In genomic region chr13:41313117-41313516, GRCh38 we compare ENCODE assay signal across 9 cellular contexts. TPM values are rescaled to one million over a fixed set of nuclear protein-coding genes. Genes with fewer than 3 reads are reported as not detected.
A peak's percentile ranks its signal among the peaks of the same experiment; 100 is the strongest.
DNase-seq lines count a peak whose midpoint lies in the region; ATAC-seq and TF ChIP-seq lines count a peak whose summit lies in the region.
"Had no signal": no experiment of that assay in that cellular context is flagged by ENCODE, and none has a peak within 500 bp of the region (broad histone marks: within the 10 kb centered on the region; RNA-seq: fewer than 3 reads in every experiment).

No MANE protein-coding gene starts in this region.

- H3K9me3 Mint-ChIP-seq in Calu3 (ENCODE audit: low read depth, unreplicated experiment), result no peaks in the 10 kb centered on the region
- H3K9me3 Mint-ChIP-seq in neural crest cell, result no peaks in the 10 kb centered on the region

- peaks cover 52% of the 10 kb centered on the region for H3K4me1 ChIP-seq in Karpas-422 (ENCODE audit: low read length)

- intact Hi-C loops in Calu3 (cut with micrococcal nuclease; ENCODE audit: unreplicated experiment) (loop anchor here (5.0 to 10.0 kb wide), 3 partner anchors 51 to 251 kb away; partner anchors contain the start of genes MTRF1 and WBP4), dorsolateral prefrontal cortex (cut with DNase I) (loop anchor here in 1 of 2 donors (5.0 kb wide), 3 partner anchors 51 to 251 kb away; partner anchors contain the start of genes KBTBD6, MTRF1 and WBP4)

- peak overlapping the region; percentile 81 for H3K4me2 ChIP-seq in Karpas-422 (ENCODE audit: low read depth, low read length, poor library complexity, severe bottlenecking)

- peaks cover 14% of the 10 kb centered on the region for H3K4me1 Mint-ChIP-seq in Calu3 (ENCODE audit: low read depth, unreplicated experiment)
- H3K4me1 Mint-ChIP-seq in neural crest cell, result peaks cover 37% of the 10 kb centered on the region

- H4K20me1 ChIP-seq in Karpas-422 (ENCODE audit: insufficient read depth, low read depth, low read length), result no peaks in the 10 kb centered on the region

- H3K27me3 ChIP-seq in Karpas-422 (ENCODE audit: low read length) (no peaks in the 10 kb centered on the region), dorsolateral prefrontal cortex (no peaks in the 10 kb centered on the region)

- H3K9me3 ChIP-seq in Karpas-422 (ENCODE audit: low read length), result no peaks in the 10 kb centered on the region

- peak overlapping the region; percentile 84 for H3K4me3 ChIP-seq in Karpas-422 (ENCODE audit: low read length)
- peak overlapping the region in 51 of 59 donors; percentile 6 to 100 (median 95) for H3K4me3 ChIP-seq in dorsolateral prefrontal cortex

- CTCF ChIA-PET in Calu3 (lab: Charles Lee), result interaction anchor here (0.6 kb wide), 1 partner anchor 76 kb away, joined by 3 read pairs; no protein-coding TSS in a partner anchor

- no peak overlapping the region for H3K27ac Mint-ChIP-seq in Calu3 (ENCODE audit: unreplicated experiment)
- no peak overlapping the region for H3K27ac Mint-ChIP-seq in neural crest cell (ENCODE audit: unreplicated experiment)

- no peaks in the 10 kb centered on the region for H3K9me2 ChIP-seq in Karpas-422 (replicated peaks; ENCODE audit: insufficient read depth, low read length)

- peak overlapping the region; percentile 85 for H3K4me3 Mint-ChIP-seq in Calu3 (ENCODE audit: low read depth, unreplicated experiment)
- H3K4me3 Mint-ChIP-seq in neural crest cell, result peak overlapping the region; percentile 98

- BruUV-seq in Calu3 (replicated peaks; lab: Mats Ljungman, UMichigan), result no TSS peak

- H3K36me3 ChIP-seq in Karpas-422 (ENCODE audit: insufficient read depth, low read length), result peaks cover 18% of the 10 kb centered on the region; the same call in 1 of the 2 replicates

- H3K9ac ChIP-seq in Karpas-422 (ENCODE audit: low read length), result peak overlapping the region; percentile 96

- no peak overlapping the region for H2AFZ ChIP-seq in Karpas-422 (ENCODE audit: low read length)

- H3K79me2 ChIP-seq in Karpas-422 (ENCODE audit: low read length), result peaks cover 73% of the 10 kb centered on the region

- H3K27ac ChIP-seq in Karpas-422 (ENCODE audit: low read length) (peak overlapping the region; percentile 79), dorsolateral prefrontal cortex (no peak overlapping the region)

- DNase-seq in Calu3, result no peak
- DNase-seq in Karpas-422, result no peak
- DNase-seq in dorsolateral prefrontal cortex, result no peak
- DNase-seq in neural crest cell (ENCODE audit: low read depth, low spot score), result no peak
- DNase-seq in NCI-H2081 treated with DMSO at 0.1 percent for 48 hours (lab: John Stamatoyannopoulos, UW), result no peak
- no peak for DNase-seq in superior temporal gyrus (ENCODE audit: extremely low spot score)
- DNase-seq: NCI-H774 had no signal

- H3K36me3 Mint-ChIP-seq in Calu3 (ENCODE audit: insufficient read depth, unreplicated experiment) (peaks cover 30% of the 10 kb centered on the region), neural crest cell (ENCODE audit: low read depth) (peaks cover 3% of the 10 kb centered on the region)

- TF ChIP-seq CTCF in Calu3 (IDR thresholded peaks at IDR 0.05; ENCODE audit: unreplicated experiment), result no peak
- TF ChIP-seq CTCF in dorsolateral prefrontal cortex (IDR thresholded peaks at IDR 0.05 in 54 of 56, conservative IDR thresholded peaks at IDR 0.05 in 2 of 56; ENCODE audit: low read depth in 1 of 56, partially characterized antibody in 56 of 56), result no peak
- TF ChIP-seq CTCF in neural crest cell (conservative IDR thresholded peaks at IDR 0.05), result no peak

- H3K27me3 Mint-ChIP-seq in Calu3 (ENCODE audit: unreplicated experiment), result no peaks in the 10 kb centered on the region
- no peaks in the 10 kb centered on the region for H3K27me3 Mint-ChIP-seq in neural crest cell (ENCODE audit: low read depth)

- ATAC-seq in GM19324 (IDR thresholded peaks at IDR 0.05; ENCODE audit: low FRiP score, unreplicated experiment), result no peak
- no peak for ATAC-seq in HG03378 (IDR thresholded peaks at IDR 0.05; ENCODE audit: unreplicated experiment)

RNA-seq across cellular contexts. Expression of gene NAA16, which starts 2.0 kb away (rescaled TPM):
- total RNA-seq in Calu3 (2022), result 23.7 and 27.0 TPM in 2 replicates
- total RNA-seq in Karpas-422 (2014; rRNA removed; shearing (Covaris generic); ENCODE audit: low replicate concordance), result 13.2 and 26.7 TPM in 2 replicates
- total RNA-seq in dorsolateral prefrontal cortex, result 10 to 100 TPM; 20.9 to 64.0 (median 31.6) TPM
- 43.0 and 51.9 TPM in 2 replicates for total RNA-seq in neural crest cell

RNA-seq across cellular contexts. Expression of gene MTRF1, which starts 49.7 kb away (rescaled TPM):
- total RNA-seq in Calu3 (2022) (15.8 and 17.3 TPM in 2 replicates), dorsolateral prefrontal cortex (10 to 100 TPM in 113 of 120 experiments, 1 to 10 TPM in 7; 7.2 to 34.6 (median 15.6) TPM), neural crest cell (16.1 and 17.2 TPM in 2 replicates)
- 15.1 and 34.2 TPM in 2 replicates for total RNA-seq in Karpas-422 (2014; rRNA removed; shearing (Covaris generic); ENCODE audit: low replicate concordance)
